Comparison of ENCODE assay signal across 29 cellular contexts in genomic region chr4:136124251-136124745, GRCh38.
"Had no signal": no experiment of that assay in that cellular context is flagged by ENCODE, and none has a peak within 500 bp of the region (broad histone marks: within the 10 kb centered on the region; RNA-seq: fewer than 3 reads in every experiment).

No MANE protein-coding gene starts in this region.

- H3K4me3 Mint-ChIP-seq: naive B cell; naive thymus-derived CD8-positive, alpha-beta T cell; natural killer cell treated with Interleukin-12 subunit alpha and Interleukin-12 subunit beta and Interleukin-15 and Interleukin-18, amount 100 ng/mL, for 72 hours; nephron progenitor cell; neural crest cell; stimulated activated effector memory CD8-positive, alpha-beta T cell treated with anti-CD3 and anti-CD28 coated beads, Interleukin-12 subunit alpha, Interleukin-12 subunit beta, amount 100 ng/mL, for 72 hours; stimulated activated naive B cell treated with anti-CD40 and anti-IgM and Interleukin-4, amounts not matched to agents 10 μg/mL and 1 μg/mL and 100 μg/mL, for 72 hours; stimulated activated naive CD8-positive, alpha-beta T cell treated with anti-CD3 and anti-CD28 coated beads, Interleukin-15, Interleukin-2, amounts not matched to agents 100 ng/mL and 50 ng/mL, for 24 hours had no signal

- H3K27ac Mint-ChIP-seq: naive B cell; naive thymus-derived CD8-positive, alpha-beta T cell; natural killer cell treated with Interleukin-12 subunit alpha and Interleukin-12 subunit beta and Interleukin-15 and Interleukin-18, amount 100 ng/mL, for 72 hours; nephron progenitor cell; stimulated activated effector memory CD8-positive, alpha-beta T cell treated with anti-CD3 and anti-CD28 coated beads, Interleukin-12 subunit alpha, Interleukin-12 subunit beta, amount 100 ng/mL, for 72 hours; stimulated activated naive B cell treated with anti-CD40 and anti-IgM and Interleukin-4, amounts not matched to agents 10 μg/mL and 1 μg/mL and 100 μg/mL, for 72 hours; stimulated activated naive CD8-positive, alpha-beta T cell treated with anti-CD3 and anti-CD28 coated beads, Interleukin-15, Interleukin-2, amounts not matched to agents 100 ng/mL and 50 ng/mL, for 24 hours had no signal

- H3K36me3 Mint-ChIP-seq: naive B cell; naive thymus-derived CD8-positive, alpha-beta T cell; natural killer cell treated with Interleukin-12 subunit alpha and Interleukin-12 subunit beta and Interleukin-15 and Interleukin-18, amount 100 ng/mL, for 72 hours; stimulated activated effector memory CD8-positive, alpha-beta T cell treated with anti-CD3 and anti-CD28 coated beads, Interleukin-12 subunit alpha, Interleukin-12 subunit beta, amount 100 ng/mL, for 72 hours; stimulated activated naive B cell treated with anti-CD40 and anti-IgM and Interleukin-4, amounts not matched to agents 10 μg/mL and 1 μg/mL and 100 μg/mL, for 72 hours had no signal

- ATAC-seq: naive thymus-derived CD8-positive, alpha-beta T cell; natural killer cell treated with Interleukin-12 subunit alpha and Interleukin-12 subunit beta and Interleukin-15 and Interleukin-18, amount 100 ng/mL, for 72 hours; pancreas; right cardiac atrium; right lobe of liver; stimulated activated effector memory CD8-positive, alpha-beta T cell treated with anti-CD3 and anti-CD28 coated beads, Interleukin-12 subunit alpha, Interleukin-12 subunit beta, amount 100 ng/mL, for 72 hours; stimulated activated naive B cell treated with anti-CD40 and anti-IgM and Interleukin-4, amounts not matched to agents 10 μg/mL and 1 μg/mL and 100 μg/mL, for 72 hours; upper lobe of right lung had no signal

- DNase-seq: naive B cell; naive thymus-derived CD8-positive, alpha-beta T cell; nephron progenitor cell; nucleus accumbens; pancreas; retina; right cardiac atrium; right lobe of liver; sigmoid colon; small intestine; stimulated activated CD4-positive, alpha-beta T cell treated with anti-CD3 and anti-CD28 coated beads, Interleukin-15, amount 100 ng/mL, for 24 hours; stimulated activated CD4-positive, alpha-beta T cell treated with anti-CD3 and anti-CD28 coated beads, Interleukin-2, amount 100 ng/mL, for 24 hours; stimulated activated CD4-positive, alpha-beta T cell treated with anti-CD3 and anti-CD28 coated beads, Interleukin-2, amount 100 ng/mL, for 48 hours; stimulated activated CD4-positive, alpha-beta T cell treated with anti-CD3 and anti-CD28 coated beads, Interleukin-4, amount 100 ng/mL, for 24 hours; stimulated activated naive B cell treated with anti-CD40 and anti-IgM and Interleukin-4, amounts not matched to agents 10 μg/mL and 1 μg/mL and 100 μg/mL, for 72 hours; stimulated activated naive CD4-positive, alpha-beta T cell treated with Interleukin-2 at 50 U/mL for 16 hours; stomach; thyroid gland; trophoblast cell; upper lobe of right lung; uterus had no signal

- H3K9me3 Mint-ChIP-seq: nephron progenitor cell, neural crest cell had no signal

- H3K36me3 ChIP-seq: neutrophil, pancreas, prostate gland, right lobe of liver, sigmoid colon, stomach, thoracic aorta, thyroid gland, tibial nerve, upper lobe of right lung, uterus had no signal

- H3K4me3 ChIP-seq: pancreas, prostate gland, right lobe of liver, sigmoid colon, stomach, thoracic aorta, thyroid gland, tibial nerve, upper lobe of right lung, uterus had no signal

- H3K27ac ChIP-seq: neutrophil, pancreas, prostate gland, right lobe of liver, sigmoid colon, stomach, thoracic aorta, thyroid gland, tibial nerve, upper lobe of right lung, uterus had no signal

- FAIRE-seq: pancreas, small intestine had no signal

- H3K9me3 ChIP-seq: pancreas, prostate gland, right lobe of liver, sigmoid colon, stomach, thoracic aorta, thyroid gland, tibial nerve, upper lobe of right lung, uterus had no signal

- H3K27me3 ChIP-seq: neutrophil, pancreas, right lobe of liver, sigmoid colon, stomach, thyroid gland, tibial nerve, upper lobe of right lung, uterus had no signal

- H3K4me1 ChIP-seq: pancreas, prostate gland, right lobe of liver, sigmoid colon, stomach, thyroid gland, tibial nerve, upper lobe of right lung, uterus had no signal

- H3K4me1 Mint-ChIP-seq: naive B cell; naive thymus-derived CD8-positive, alpha-beta T cell; nephron progenitor cell; neural crest cell; stimulated activated effector memory CD8-positive, alpha-beta T cell treated with anti-CD3 and anti-CD28 coated beads, Interleukin-12 subunit alpha, Interleukin-12 subunit beta, amount 100 ng/mL, for 72 hours; stimulated activated naive B cell treated with anti-CD40 and anti-IgM and Interleukin-4, amounts not matched to agents 10 μg/mL and 1 μg/mL and 100 μg/mL, for 72 hours had no signal

- H3K27me3 Mint-ChIP-seq: naive B cell; naive thymus-derived CD8-positive, alpha-beta T cell; natural killer cell treated with Interleukin-12 subunit alpha and Interleukin-12 subunit beta and Interleukin-15 and Interleukin-18, amount 100 ng/mL, for 72 hours; stimulated activated naive B cell treated with anti-CD40 and anti-IgM and Interleukin-4, amounts not matched to agents 10 μg/mL and 1 μg/mL and 100 μg/mL, for 72 hours; stimulated activated naive CD8-positive, alpha-beta T cell treated with anti-CD3 and anti-CD28 coated beads, Interleukin-15, Interleukin-2, amounts not matched to agents 100 ng/mL and 50 ng/mL, for 24 hours had no signal
